ENCODE assay signal across 20 cellular contexts in genomic region chr5:169574147-169574646, GRCh38. TPM values are rescaled to one million over a fixed set of nuclear protein-coding genes. Genes with fewer than 3 reads are reported as not detected.
A peak's percentile ranks its signal among the peaks of the same experiment; 100 is the strongest.
DNase-seq lines count a peak whose midpoint lies in the region; FAIRE-seq and TF ChIP-seq lines count a peak whose summit lies in the region.
"Had no signal": no experiment of that assay in that cellular context is flagged by ENCODE, and none has a peak within 500 bp of the region (broad histone marks: within the 10 kb centered on the region; RNA-seq: fewer than 3 reads in every experiment).

No MANE protein-coding gene starts in this region.

- no peaks in the 10 kb centered on the region for H3K27me3 ChIP-seq in H1 (replicated peaks in 1 of 4; ENCODE audit: control insufficient read depth in 3 of 4, extremely low read depth in 1 of 4, insufficient read depth in 3 of 4, low read length in 3 of 4)
- H3K27me3 ChIP-seq in left ventricle myocardium inferior (ENCODE audit: low read depth), result peaks cover 69% of the 10 kb centered on the region
- H3K27me3 ChIP-seq in small intestine (ENCODE audit: control insufficient read depth in 2 of 2, insufficient read depth in 2 of 2, low read length in 2 of 2), result no peaks in the 10 kb centered on the region
- H3K27me3 ChIP-seq in CD4-positive, alpha-beta memory T cell (ENCODE audit: insufficient read depth, low read length), result peaks cover 9% of the 10 kb centered on the region

- intact Hi-C loops in left ventricle myocardium inferior (cut with micrococcal nuclease), result no loop called here
- intact Hi-C loops in CD4-positive, alpha-beta memory T cell (cut with micrococcal nuclease), result no loop called here

- no peak for TF ChIP-seq EP300 in H1 (IDR thresholded peaks at IDR 0.05; ENCODE audit: borderline replicate concordance in 1 of 2, low read depth in 2 of 2, low read length in 2 of 2)

- DNase-seq in H1 (ENCODE audit: low read depth in 1 of 2, low spot score in 2 of 2) (no peak), left ventricle myocardium inferior (no peak), small intestine (peak; percentile 25), inferior parietal cortex (ENCODE audit: extremely low spot score) (no peak), dedifferentiated amniotic fluid mesenchymal stem cell (ENCODE audit: extremely low spot score) (no peak)
- DNase-seq in CD4-positive, alpha-beta memory T cell, result no peak
- DNase-seq: C1 segment of cervical spinal cord; CD8-positive, alpha-beta T cell; COR-L47; DMS153; DMS79 treated with DMSO at 0.1 percent for 48 hours; EL; GM23248; H7 had no signal

- no peak overlapping the region for H2BK5ac ChIP-seq in H1 (ENCODE audit: low read depth, low read length)

- H3K36me3 ChIP-seq in H1 (ENCODE audit: control insufficient read depth in 2 of 4, insufficient read depth in 4 of 4, low read length in 3 of 4), result no peaks in the 10 kb centered on the region
- no peaks in the 10 kb centered on the region for H3K36me3 ChIP-seq in left ventricle myocardium inferior
- no peaks in the 10 kb centered on the region for H3K36me3 ChIP-seq in small intestine (ENCODE audit: control insufficient read depth in 2 of 2, insufficient read depth in 2 of 2, low read length in 2 of 2)
- no peaks in the 10 kb centered on the region for H3K36me3 ChIP-seq in CD4-positive, alpha-beta memory T cell (ENCODE audit: insufficient read depth, low read length)

- H3K4me3 ChIP-seq in H1 (ENCODE audit: extremely low read depth in 1 of 4, insufficient read depth in 2 of 4, low read depth in 3 of 4, low read length in 4 of 4) (no peak overlapping the region), left ventricle myocardium inferior (no peak overlapping the region), small intestine (ENCODE audit: low read depth in 1 of 2, low read length in 2 of 2) (no peak overlapping the region)
- no peak overlapping the region for H3K4me3 ChIP-seq in CD4-positive, alpha-beta memory T cell (ENCODE audit: low read length in 2 of 2)
- H3K4me3 ChIP-seq: GM23248 had no signal

- H3K79me1 ChIP-seq in H1 (ENCODE audit: low read depth, low read length), result no peaks in the 10 kb centered on the region

- H4K20me1 ChIP-seq in H1 (replicated peaks in 1 of 2; ENCODE audit: control insufficient read depth in 1 of 2, insufficient read depth in 2 of 2, low read length in 2 of 2), result no peaks in the 10 kb centered on the region

- peak overlapping the region; percentile 57; the same call in 1 of the 2 replicates for H2AFZ ChIP-seq in H1 (ENCODE audit: low read length)
- H2AFZ ChIP-seq: GM23248 had no signal

- H4K91ac ChIP-seq in H1 (replicated peaks; ENCODE audit: insufficient read length, low read length), result no peak overlapping the region

- H3K79me2 ChIP-seq in H1 (ENCODE audit: control insufficient read depth in 1 of 2, insufficient read depth in 2 of 2, low read length in 2 of 2), result no peaks in the 10 kb centered on the region

- H3K4me1 Mint-ChIP-seq in nephron, result peaks cover 31% of the 10 kb centered on the region
- no peaks in the 10 kb centered on the region for H3K4me1 Mint-ChIP-seq in CD4-positive, alpha-beta memory T cell
- H3K4me1 Mint-ChIP-seq: B cell had no signal

- H3K9me3 ChIP-seq in H1 (ENCODE audit: insufficient read depth in 2 of 2, low read depth in 1 of 2, low read length in 1 of 2) (no peaks in the 10 kb centered on the region), left ventricle myocardium inferior (replicated peaks) (no peaks in the 10 kb centered on the region), small intestine (ENCODE audit: control insufficient read depth, low read depth) (no peaks in the 10 kb centered on the region)
- no peaks in the 10 kb centered on the region for H3K9me3 ChIP-seq in CD4-positive, alpha-beta memory T cell (ENCODE audit: control insufficient read depth in 1 of 2, low read length in 2 of 2)

- no peaks in the 10 kb centered on the region for H3K23me2 ChIP-seq in H1 (ENCODE audit: low read depth, low read length)

- no peak overlapping the region for H3K56ac ChIP-seq in H1 (replicated peaks; ENCODE audit: insufficient read length, low read depth, low read length)

- no peak overlapping the region for H2BK120ac ChIP-seq in H1 (replicated peaks; ENCODE audit: low read depth, low read length)

- H2AK5ac ChIP-seq in H1 (ENCODE audit: low read depth, low read length), result no peak overlapping the region

- H3K36me3 Mint-ChIP-seq in nephron (ENCODE audit: low read depth), result no peaks in the 10 kb centered on the region
- no peaks in the 10 kb centered on the region for H3K36me3 Mint-ChIP-seq in CD4-positive, alpha-beta memory T cell
- H3K36me3 Mint-ChIP-seq: CD8-positive, alpha-beta T cell had no signal

- H2BK20ac ChIP-seq in H1 (ENCODE audit: low read length), result no peak overlapping the region

- H2BK15ac ChIP-seq in H1 (ENCODE audit: low read length), result no peak overlapping the region

- no peak overlapping the region for H3K4me2 ChIP-seq in H1 (ENCODE audit: insufficient read depth in 1 of 2, low read depth in 2 of 2, low read length in 2 of 2)

- no peak overlapping the region for H3K4ac ChIP-seq in H1 (replicated peaks; ENCODE audit: insufficient read length, low read depth, low read length)

- no peak overlapping the region for H3K14ac ChIP-seq in H1 (ENCODE audit: insufficient read length)

- no peak for TF ChIP-seq RAD21 in H1 (IDR thresholded peaks at IDR 0.05 in 1 of 2, conservative IDR thresholded peaks at IDR 0.05 in 1 of 2; ENCODE audit: low read depth in 2 of 2, low read length in 2 of 2)

- no peak overlapping the region for H3K4me3 Mint-ChIP-seq in nephron
- H3K4me3 Mint-ChIP-seq in CD4-positive, alpha-beta memory T cell, result no peak overlapping the region
- H3K4me3 Mint-ChIP-seq: B cell; CD8-positive, alpha-beta T cell had no signal

- FAIRE-seq in H1 (lab: Jason Lieb, UNC) (no peak), small intestine (lab: Jason Lieb, UNC) (no peak)
- FAIRE-seq: A204.1, D721Med, G401.6, GM12891 had no signal

- H3K27ac ChIP-seq in H1 (ENCODE audit: low read depth, low read length) (no peak overlapping the region), left ventricle myocardium inferior (replicated peaks) (peak overlapping the region; percentile 30), small intestine (ENCODE audit: low read depth in 1 of 2, low read length in 1 of 2) (no peak overlapping the region)
- H3K27ac ChIP-seq in CD4-positive, alpha-beta memory T cell (ENCODE audit: low read depth, low read length), result no peak overlapping the region
- H3K27ac ChIP-seq: GM23248 had no signal

- no peak overlapping the region for H3K18ac ChIP-seq in H1 (ENCODE audit: extremely low read depth, low read length)

- no peak overlapping the region for H2BK12ac ChIP-seq in H1 (ENCODE audit: low read depth, low read length)

- peak overlapping the region in 2 of 3 experiments; percentile 6 to 11 for H3K27ac Mint-ChIP-seq in nephron
- H3K27ac Mint-ChIP-seq in CD4-positive, alpha-beta memory T cell, result no peak overlapping the region
- H3K27ac Mint-ChIP-seq: B cell; CD8-positive, alpha-beta T cell had no signal

- TF ChIP-seq CTCF in H1 (IDR thresholded peaks at IDR 0.05; ENCODE audit: control extremely low read depth in 1 of 3, insufficient read depth in 1 of 3, low read depth in 1 of 3, low read length in 3 of 3), result no peak
- no peak for TF ChIP-seq CTCF in left ventricle myocardium inferior (IDR thresholded peaks at IDR 0.05; ENCODE audit: borderline replicate concordance)
- no peak for TF ChIP-seq CTCF in nephron (IDR thresholded peaks at IDR 0.05; ENCODE audit: unreplicated experiment in 3 of 3)

- H3K9ac ChIP-seq in H1 (replicated peaks in 1 of 4; ENCODE audit: extremely low read depth in 1 of 4, low read depth in 3 of 4, low read length in 3 of 4), result no peak overlapping the region
- H3K9ac ChIP-seq: GM23248 had no signal

- CTCF ChIA-PET in H1 (lab: Charles Lee; ENCODE audit: partially characterized antibody), result interaction anchor here (0.6 to 0.8 kb wide), 2 partner anchors 16 to 19 kb away, joined by 3 to 4 read pairs; no protein-coding TSS in a partner anchor
- CTCF ChIA-PET in CD4-positive, alpha-beta memory T cell (lab: Charles Lee; ENCODE audit: partially characterized antibody), result no interaction called here

- POLR2A ChIA-PET in H1 (lab: Charles Lee; ENCODE audit: partially characterized antibody), result no interaction called here
- POLR2A ChIA-PET in CD4-positive, alpha-beta memory T cell (lab: Charles Lee; ENCODE audit: partially characterized antibody), result no interaction called here

- no peak overlapping the region for H4K5ac ChIP-seq in H1 (ENCODE audit: insufficient read length, low read depth, low read length)

- H3K27me3 Mint-ChIP-seq in nephron (ENCODE audit: low read depth), result peaks cover 12% of the 10 kb centered on the region
- peaks cover 14 to 41% of the 10 kb centered on the region in 2 donors for H3K27me3 Mint-ChIP-seq in CD4-positive, alpha-beta memory T cell

- H3K4me1 ChIP-seq in H1 (replicated peaks in 1 of 4; ENCODE audit: control insufficient read depth in 3 of 4, insufficient read depth in 4 of 4, low read length in 3 of 4), result no peaks in the 10 kb centered on the region
- H3K4me1 ChIP-seq in left ventricle myocardium inferior, result no peaks in the 10 kb centered on the region
- peaks cover 0 to 2% of the 10 kb centered on the region in 2 donors for H3K4me1 ChIP-seq in small intestine (ENCODE audit: control insufficient read depth in 2 of 2, insufficient read depth in 1 of 2, low read depth in 1 of 2, low read length in 1 of 2)
- H3K4me1 ChIP-seq in CD4-positive, alpha-beta memory T cell (ENCODE audit: insufficient read depth, low read length), result no peaks in the 10 kb centered on the region

- TF ChIP-seq POLR2A in H1 (IDR thresholded peaks at IDR 0.05; ENCODE audit: control extremely low read depth in 1 of 2, low read depth in 2 of 2, low read length in 2 of 2), result no peak

- WGBS in H1 (ENCODE audit: extremely low coverage in 1 of 2, insufficient coverage in 1 of 2, insufficient read length in 1 of 2, insufficient replicate concordance in 2 of 2, low coverage in 1 of 2, low lambda C conversion rate in 2 of 2, missing lambda C conversion rate in 1 of 2), 2 experiments, result 71% methylated on average over 5 of the region's 5 CpGs; no CpG with 5 or more reads in 1 of the 2 experiments
- WGBS in small intestine, 3 donors, result 5 to 35% (median 21%) methylated on average over 5 of the region's 5 CpGs

- H3K9me3 Mint-ChIP-seq in nephron, result no peaks in the 10 kb centered on the region
- no peaks in the 10 kb centered on the region for H3K9me3 Mint-ChIP-seq in CD4-positive, alpha-beta memory T cell
- H3K9me3 Mint-ChIP-seq: CD8-positive, alpha-beta T cell had no signal

- H3K23ac ChIP-seq in H1 (ENCODE audit: insufficient read length), result no peak overlapping the region

- H4K8ac ChIP-seq in H1 (ENCODE audit: extremely low read depth, insufficient read depth, low read length), result no peak overlapping the region

RNA-seq across cellular contexts. Expression of gene SPDL1, which starts 9.4 kb away (rescaled TPM):
- 44.5 and 45.5 TPM in 2 replicates for total RNA-seq in H1 (2021; fragmentation: NEBNext Ultra II Directional; extraction: Animal tissue kit (Norgen Biotek cat#: 25700))
- polyA plus RNA-seq in H1 (2011; rRNA removed) (9.8 and 16.9 TPM in 2 replicates), small intestine (10 to 100 TPM in 1 of 3 donors, 1 to 10 TPM in 2; 2.2 to 13.2 (median 6.2) TPM)
- polyA plus RNA-seq in H1 (2011; cell fraction: cytosol; rRNA removed), result 32.0 TPM
- polyA plus RNA-seq in H1 (2011; cell fraction: nucleus; rRNA removed), result 12.5 TPM
- polyA plus RNA-seq in H1 (2012, experiment 1 of 2), result 26.5 to 47.4 TPM (median 33.6 TPM) in 4 replicates
- 3.3 TPM for polyA plus RNA-seq in H1 (2012, experiment 2 of 2)
- 52.8 TPM for polyA plus RNA-seq in H1 (2013, experiment 1 of 2)
- 45.6 TPM for polyA plus RNA-seq in H1 (2013, experiment 2 of 2)
- 19.3 and 20.9 TPM in 2 replicates for polyA minus RNA-seq in H1 (2011; rRNA and poly(A)+ RNA removed)
- 12.6 TPM for polyA minus RNA-seq in H1 (2011; cell fraction: cytosol; rRNA and poly(A)+ RNA removed)
- polyA minus RNA-seq in H1 (2011; cell fraction: nucleus; rRNA and poly(A)+ RNA removed), result 39.4 TPM
- total RNA-seq in left ventricle myocardium inferior, result 4.3 TPM
- 10 to 100 TPM; 12.0 to 12.2 TPM for total RNA-seq in CD4-positive, alpha-beta memory T cell
- polyA plus RNA-seq in CD4-positive, alpha-beta memory T cell, result 1 to 10 TPM; 1.3 to 7.1 TPM

Comparison
In these comparisons a context has a peak if more than half of its experiments do, and no peak if none do; other contexts are left out.
1. H3K27ac Mint-ChIP-seq: peak in nephron (2 of 3); none in CD4-positive, alpha-beta memory T cell (0 of 7).